In the genomic region with DNA sequence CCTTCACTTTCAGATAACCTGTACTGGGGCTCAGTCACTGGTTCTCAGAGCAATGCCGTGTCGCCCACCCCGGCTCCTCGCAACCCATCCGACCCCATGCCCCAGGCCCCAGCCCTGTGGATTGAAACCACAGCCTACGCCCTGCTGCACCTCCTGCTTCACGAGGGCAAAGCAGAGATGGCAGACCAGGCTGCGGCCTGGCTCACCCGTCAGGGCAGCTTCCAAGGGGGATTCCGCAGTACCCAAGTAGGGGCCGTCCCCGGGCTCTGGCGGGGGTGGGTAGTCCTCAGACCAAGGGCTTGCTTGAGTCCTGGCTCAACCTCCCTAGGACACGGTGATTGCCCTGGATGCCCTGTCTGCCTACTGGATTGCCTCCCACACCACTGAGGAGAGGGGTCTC, we compare ENCODE assay signal across 6 cellular contexts. TPM values are rescaled to one million over a fixed set of nuclear protein-coding genes. Genes with fewer than 3 reads are reported as not detected.
"Had no signal": no experiment of that assay in that cellular context is flagged by ENCODE, and none has a peak within 500 bp of the region (broad histone marks: within the 10 kb centered on the region; RNA-seq: fewer than 3 reads in every experiment).

No MANE protein-coding gene starts in this region.

RNA-seq across cellular contexts. Expression of a gene that starts 8.7 kb away (rescaled TPM):
- total RNA-seq: kidney epithelial cell, lung microvascular endothelial cell, mononuclear cell, myocyte had no signal
- polyA plus RNA-seq: mammary epithelial cell had no signal

RNA-seq across cellular contexts. Expression of a gene that starts 47.7 kb away (rescaled TPM):
- polyA plus RNA-seq: immature natural killer cell had no signal
